Comparison of ENCODE assay signal across 10 cellular contexts in genomic region chr15:73696641-73697001, GRCh38. TPM values are rescaled to one million over a fixed set of nuclear protein-coding genes. Genes with fewer than 3 reads are reported as not detected.
DNase-seq lines count a peak whose midpoint lies in the region; ATAC-seq, FAIRE-seq and TF ChIP-seq lines count a peak whose summit lies in the region.
"Had no signal": no experiment of that assay in that cellular context is flagged by ENCODE, and none has a peak within 500 bp of the region (broad histone marks: within the 10 kb centered on the region; RNA-seq: fewer than 3 reads in every experiment).

No MANE protein-coding gene starts in this region.

- no peak overlapping the region for H2AK5ac ChIP-seq in trophoblast cell (ENCODE audit: low read length)

- H3K23ac ChIP-seq in trophoblast cell (ENCODE audit: low read length): no peak overlapping the region

- H4K8ac ChIP-seq in trophoblast cell (ENCODE audit: low read depth, low read length): no peak overlapping the region

- H3K9ac ChIP-seq in endodermal cell (ENCODE audit: extremely low read depth, low read length, poor library complexity, severe bottlenecking) (no peak overlapping the region), trophoblast cell (ENCODE audit: low read length) (no peak overlapping the region)

- H3K36me3 ChIP-seq in GM23338 (ENCODE audit: insufficient read depth) (no peaks in the 10 kb centered on the region), endodermal cell (ENCODE audit: control insufficient read depth, insufficient read depth, low read length) (peaks cover 22% of the 10 kb centered on the region), trophoblast cell (ENCODE audit: control insufficient read depth in 1 of 2, insufficient read depth in 2 of 2, low read length in 2 of 2) (peaks cover 12 to 15% of the 10 kb centered on the region in 2 experiments)

- peak overlapping the region; percentile 68 for H3K4me2 ChIP-seq in GM23338
- peak overlapping the region; percentile 18 for H3K4me2 ChIP-seq in trophoblast cell (ENCODE audit: low read length)

- H3K27ac ChIP-seq in GM23338 (ENCODE audit: low read depth): peak overlapping the region; percentile 86; the same call in 1 of the 2 replicates
- peak overlapping the region; percentile 84 for H3K27ac ChIP-seq in RWPE1
- peak overlapping the region; percentile 14 for H3K27ac ChIP-seq in endodermal cell (ENCODE audit: low read depth, low read length)
- H3K27ac ChIP-seq in trophoblast cell (ENCODE audit: low read depth, low read length): peak overlapping the region; percentile 8

- POLR2A ChIA-PET in RWPE1 (lab: Yijun Ruan, JAX; ENCODE audit: low non-redundant PET): interaction anchor here (0.7 kb wide), 1 partner anchor 8 kb away, joined by 3 read pairs; no protein-coding TSS in a partner anchor

- no peak overlapping the region for H3K18ac ChIP-seq in trophoblast cell (ENCODE audit: low read length)

- H3K27me3 ChIP-seq in GM23338 (ENCODE audit: insufficient read depth) (no peaks in the 10 kb centered on the region), endodermal cell (ENCODE audit: control insufficient read depth, insufficient read depth, low read length, poor library complexity, severe bottlenecking) (no peaks in the 10 kb centered on the region), trophoblast cell (ENCODE audit: insufficient read depth, low read length) (no peaks in the 10 kb centered on the region)

- no peak overlapping the region for H4K12ac ChIP-seq in trophoblast cell (ENCODE audit: low read depth, low read length)

- H2BK12ac ChIP-seq in trophoblast cell (ENCODE audit: low read length): no peak overlapping the region

- H3K4me1 Mint-ChIP-seq in GM23338 (peaks cover 66% of the 10 kb centered on the region), endodermal cell (peaks cover 14% of the 10 kb centered on the region)

- ATAC-seq in GM23338 (no peak), HG03039 (IDR thresholded peaks at IDR 0.05; ENCODE audit: unreplicated experiment) (no peak), HG03442 (IDR thresholded peaks at IDR 0.05; ENCODE audit: unreplicated experiment) (no peak)

- H3K4ac ChIP-seq in trophoblast cell (ENCODE audit: low read depth, low read length): no peak overlapping the region

- peaks cover 90% of the 10 kb centered on the region for H3K79me2 ChIP-seq in GM23338 (replicated peaks; ENCODE audit: insufficient read depth)
- H3K79me2 ChIP-seq in trophoblast cell (ENCODE audit: control insufficient read depth, insufficient read depth, low read length, poor library complexity): peaks cover 8% of the 10 kb centered on the region

- DNase-seq in GM23338 (ENCODE audit: low spot score) (no peak), RWPE1 (ENCODE audit: low spot score) (no peak), endodermal cell (no peak), trophoblast cell (no peak), AG08395 (ENCODE audit: low spot score) (no peak), GM12892 (ENCODE audit: insufficient read length) (no peak)
- DNase-seq: activated B cell treated with CpG ODN at 0.5 μM for 24 hours, GOT3 had no signal

- CTCF ChIA-PET in RWPE1 (lab: Yijun Ruan, JAX): interaction anchor here (0.6 to 4.5 kb wide), 3 partner anchors 19 to 378 kb away, joined by 3 to 79 read pairs (median 4); no protein-coding TSS in a partner anchor

- no peak overlapping the region for H2BK5ac ChIP-seq in trophoblast cell (ENCODE audit: low read depth, low read length, poor library complexity)

- peaks cover 17% of the 10 kb centered on the region for H3K36me3 Mint-ChIP-seq in GM23338 (ENCODE audit: low read depth)
- H3K36me3 Mint-ChIP-seq in endodermal cell (ENCODE audit: low read depth): peaks cover 8% of the 10 kb centered on the region

- H3K27ac Mint-ChIP-seq in GM23338: peak overlapping the region; percentile 91
- peak overlapping the region; percentile 37 for H3K27ac Mint-ChIP-seq in endodermal cell
- H3K27ac Mint-ChIP-seq: activated B cell treated with CpG ODN at 0.5 μM for 24 hours had no signal

- H4K20me1 ChIP-seq in GM23338 (replicated peaks; ENCODE audit: insufficient read depth): peaks cover 40% of the 10 kb centered on the region

- no peak for TF ChIP-seq POLR2A in GM12892 (IDR thresholded peaks at IDR 0.05; ENCODE audit: low read depth, low read length)

- H3K9me2 ChIP-seq in GM23338 (ENCODE audit: insufficient read depth): no peaks in the 10 kb centered on the region

- peak overlapping the region; percentile 2; the same call in 1 of the 3 replicates for H3K4me3 Mint-ChIP-seq in GM23338
- no peak overlapping the region for H3K4me3 Mint-ChIP-seq in endodermal cell
- H3K4me3 Mint-ChIP-seq: activated B cell treated with CpG ODN at 0.5 μM for 24 hours had no signal

- WGBS in endodermal cell (ENCODE audit: insufficient coverage in 1 of 2, insufficient read length in 1 of 2), 2 experiments: 100% methylated on average over 1 of the region's 1 CpG; no CpG with 5 or more reads in 1 of the 2 experiments
- no CpG with 5 or more reads among the region's 1 CpG for WGBS in trophoblast cell (ENCODE audit: extremely low coverage, insufficient coverage, insufficient read length)

- 0 out of 2 replicates have a peak, but pooled peaks cover 5% of the 10 kb centered on the region for H3F3A ChIP-seq in GM23338 (replicated peaks; ENCODE audit: low read depth)

- H3K9me3 ChIP-seq in endodermal cell (ENCODE audit: control insufficient read depth, low read length) (no peaks in the 10 kb centered on the region), trophoblast cell (ENCODE audit: insufficient read depth, low read depth, low read length) (no peaks in the 10 kb centered on the region)

- no peaks in the 10 kb centered on the region for H3K79me1 ChIP-seq in trophoblast cell (ENCODE audit: low read length)

- TF ChIP-seq CTCF in GM23338 (conservative IDR thresholded peaks at IDR 0.05; ENCODE audit: low read depth in 2 of 2): no peak
- TF ChIP-seq CTCF in RWPE1 (conservative IDR thresholded peaks at IDR 0.05; ENCODE audit: low read depth): no peak
- no peak for TF ChIP-seq CTCF in endodermal cell (conservative IDR thresholded peaks at IDR 0.05)

- H3K4me1 ChIP-seq in GM23338 (ENCODE audit: insufficient read depth) (peaks cover 41% of the 10 kb centered on the region), endodermal cell (ENCODE audit: control insufficient read depth, insufficient read depth, low read length) (no peaks in the 10 kb centered on the region), trophoblast cell (ENCODE audit: control insufficient read depth in 1 of 2, insufficient read depth in 2 of 2, low read length in 2 of 2) (peaks cover 14 to 22% of the 10 kb centered on the region in 2 experiments)

- H3K14ac ChIP-seq in trophoblast cell (ENCODE audit: low read length): no peak overlapping the region

- no peak overlapping the region for H3K4me3 ChIP-seq in GM23338
- no peak overlapping the region for H3K4me3 ChIP-seq in endodermal cell (ENCODE audit: low read length)
- no peak overlapping the region for H3K4me3 ChIP-seq in trophoblast cell (ENCODE audit: low read depth, low read length)

- H3K27me3 Mint-ChIP-seq in GM23338 (ENCODE audit: insufficient read depth, low read depth, poor library complexity) (peaks cover 10% of the 10 kb centered on the region), endodermal cell (ENCODE audit: insufficient read depth) (no peaks in the 10 kb centered on the region)

- no peak overlapping the region for H4K91ac ChIP-seq in trophoblast cell (ENCODE audit: low read depth, low read length)

- no peaks in the 10 kb centered on the region for H3K9me3 Mint-ChIP-seq in GM23338
- H3K9me3 Mint-ChIP-seq in endodermal cell: no peaks in the 10 kb centered on the region
- H3K9me3 Mint-ChIP-seq: activated B cell treated with CpG ODN at 0.5 μM for 24 hours had no signal

- H2AFZ ChIP-seq in GM23338: no peak overlapping the region
- no peak overlapping the region for H2AFZ ChIP-seq in trophoblast cell (ENCODE audit: insufficient read depth, low read length, poor library complexity)

- no peak overlapping the region for H2BK120ac ChIP-seq in trophoblast cell (ENCODE audit: insufficient read depth, low read length, poor library complexity)

- FAIRE-seq in GM12892 (lab: Jason Lieb, UNC): no peak

RNA-seq across cellular contexts. Expression of gene CD276, which starts 12.4 kb away (rescaled TPM):
- total RNA-seq in GM23338 (2014; rRNA removed; shearing (Covaris generic)): 131 and 158 TPM in 2 replicates
- 58.3 and 60.9 TPM in 2 replicates for polyA plus RNA-seq in GM23338 (2016; fragmentation: Nextera tagmentation; extraction: Ambion mirVana)
- 100 to 1,000 TPM; 122 to 133 TPM for total RNA-seq in endodermal cell
- 170 TPM for polyA plus RNA-seq in endodermal cell (2013, experiment 1 of 2)
- polyA plus RNA-seq in endodermal cell (2013, experiment 2 of 2): 168 TPM
- 262 and 276 TPM in 2 replicates for polyA plus RNA-seq in trophoblast cell (2013)
- 0.13 TPM for polyA plus RNA-seq in GM12892 (2012; ENCODE audit: missing spikeins)

RNA-seq across cellular contexts. Expression of gene INSYN1, which starts 56.5 kb away (rescaled TPM):
- 4.5 and 14.2 TPM in 2 replicates for total RNA-seq in GM23338 (2014; rRNA removed; shearing (Covaris generic))
- polyA plus RNA-seq in GM23338 (2016; fragmentation: Nextera tagmentation; extraction: Ambion mirVana): 0.10 and 0.18 TPM in 2 replicates
- total RNA-seq in endodermal cell: under 1 TPM; 0.33 to 0.55 TPM
- polyA plus RNA-seq in endodermal cell (2013, experiment 1 of 2): 5.5 TPM
- 4.3 TPM for polyA plus RNA-seq in endodermal cell (2013, experiment 2 of 2)
- polyA plus RNA-seq in trophoblast cell (2013): 0.08 and 0.11 TPM in 2 replicates
- polyA plus RNA-seq in GM12892 (2012; ENCODE audit: missing spikeins): not detected
- total RNA-seq: activated B cell treated with CpG ODN at 0.5 μM for 24 hours had no signal

Comparison
In these comparisons a context has a peak if more than half of its experiments do, and no peak if none do; other contexts are left out.
1. H3K27ac ChIP-seq: peak in every context shown above with its lines; median percentile 86 in GM23338; 84 in RWPE1; 14 in endodermal cell; 8 in trophoblast cell.